ENCODE assay signal across 9 cellular contexts in the genomic region with DNA sequence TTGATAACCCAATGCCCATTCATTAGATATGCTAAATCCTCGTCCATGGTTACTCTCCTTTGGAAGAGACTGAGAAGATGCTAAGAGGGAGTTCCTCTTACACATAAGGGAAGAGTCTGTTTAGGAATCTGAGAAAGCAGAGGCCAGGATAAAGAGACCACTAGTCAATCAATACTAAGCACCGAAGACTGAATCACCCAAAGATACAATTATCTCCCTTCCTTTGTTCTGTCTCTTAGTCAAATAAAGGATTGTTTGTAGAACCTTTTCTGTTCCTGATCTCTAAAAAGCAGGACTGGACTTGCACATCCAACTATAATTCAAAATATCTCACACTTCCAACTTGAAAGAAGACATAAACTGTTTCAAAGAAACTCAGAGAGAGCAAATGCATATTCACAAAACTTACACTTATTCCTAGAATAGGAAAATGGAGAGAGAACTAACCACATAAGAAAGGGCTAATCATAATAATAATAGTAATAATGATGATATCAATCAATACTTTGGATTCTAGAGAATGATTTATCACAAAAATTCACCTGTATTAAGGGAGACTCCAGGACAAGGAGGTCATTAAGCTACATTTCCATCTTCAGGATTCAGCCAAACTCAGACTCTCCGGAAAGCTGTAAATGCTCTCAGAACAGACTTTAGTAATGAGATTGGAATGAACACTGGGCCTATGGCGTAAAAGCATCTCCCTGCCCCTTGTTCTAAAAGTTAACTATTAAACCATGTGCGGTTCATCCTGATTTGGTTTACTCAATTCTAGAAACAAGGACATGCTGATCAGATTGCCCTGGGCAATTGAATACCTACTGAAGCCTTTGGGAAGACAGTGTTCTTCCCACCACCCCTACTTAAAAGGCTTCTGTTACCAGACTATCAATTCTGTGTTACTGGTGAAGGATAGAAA.
DNase-seq lines count a peak whose midpoint lies in the region; ATAC-seq lines count a peak whose summit lies in the region.
"Had no signal": no experiment of that assay in that cellular context is flagged by ENCODE, and none has a peak within 500 bp of the region (broad histone marks: within the 10 kb centered on the region; RNA-seq: fewer than 3 reads in every experiment).

No MANE protein-coding gene starts in this region.

- DNase-seq in HCEC 1CT (peak; percentile 80), amniotic epithelial cell (ENCODE audit: low read depth) (peak; percentile 55), islet precursor cell (peak; percentile 66), NCI-H2081 treated with DMSO at 0.1 percent for 48 hours (lab: John Stamatoyannopoulos, UW) (no peak)
- no peak for DNase-seq in stimulated activated naive CD8-positive, alpha-beta T cell treated with anti-CD3 and anti-CD28 coated beads, Interleukin-15, amount 100 ng/mL, for 72 hours
- no peak for DNase-seq in stimulated activated CD4-positive, alpha-beta T cell treated with anti-CD3 and anti-CD28 coated beads, Interleukin-4, amount 100 ng/mL, for 24 hours
- DNase-seq: activated naive CD4-positive, alpha-beta T cell treated with Interleukin-2 at 50 U/mL for 16 hours had no signal

- peaks cover 28% of the 10 kb centered on the region for H3K4me1 Mint-ChIP-seq in stimulated activated naive CD8-positive, alpha-beta T cell treated with anti-CD3 and anti-CD28 coated beads, Interleukin-15, amount 100 ng/mL, for 72 hours

- no peaks in the 10 kb centered on the region for H3K27me3 Mint-ChIP-seq in stimulated activated naive CD8-positive, alpha-beta T cell treated with anti-CD3 and anti-CD28 coated beads, Interleukin-15, amount 100 ng/mL, for 72 hours

- no peak for ATAC-seq in stimulated activated naive CD8-positive, alpha-beta T cell treated with anti-CD3 and anti-CD28 coated beads, Interleukin-15, amount 100 ng/mL, for 72 hours
- ATAC-seq in GM18502 (IDR thresholded peaks at IDR 0.05; ENCODE audit: poor library complexity, unreplicated experiment) (no peak), HG02610 (IDR thresholded peaks at IDR 0.05; ENCODE audit: unreplicated experiment) (no peak)

- no peaks in the 10 kb centered on the region for H3K9me3 Mint-ChIP-seq in stimulated activated naive CD8-positive, alpha-beta T cell treated with anti-CD3 and anti-CD28 coated beads, Interleukin-15, amount 100 ng/mL, for 72 hours

- peak overlapping the region; percentile 73 to 82 for H3K4me3 Mint-ChIP-seq in stimulated activated naive CD8-positive, alpha-beta T cell treated with anti-CD3 and anti-CD28 coated beads, Interleukin-15, amount 100 ng/mL, for 72 hours

- peak overlapping the region in 1 of 2 donors; percentile 47 for H3K27ac Mint-ChIP-seq in stimulated activated naive CD8-positive, alpha-beta T cell treated with anti-CD3 and anti-CD28 coated beads, Interleukin-15, amount 100 ng/mL, for 72 hours

Comparison
In these comparisons a context has a peak if more than half of its experiments do, and no peak if none do; other contexts are left out.
1. DNase-seq: peak in HCEC 1CT (single experiment), amniotic epithelial cell (single experiment) and islet precursor cell (single experiment); none in stimulated activated naive CD8-positive, alpha-beta T cell treated with anti-CD3 and anti-CD28 coated beads, Interleukin-15, amount 100 ng/mL, for 72 hours (0 of 2), NCI-H2081 treated with DMSO at 0.1 percent for 48 hours (single experiment) and stimulated activated CD4-positive, alpha-beta T cell treated with anti-CD3 and anti-CD28 coated beads, Interleukin-4, amount 100 ng/mL, for 24 hours (single experiment).